In genomic region chr21:32917392-32918135, GRCh38 we compare ENCODE assay signal across 23 cellular contexts.
DNase-seq lines count a peak whose midpoint lies in the region; ATAC-seq, FAIRE-seq and TF ChIP-seq lines count a peak whose summit lies in the region.
"Had no signal": no experiment of that assay in that cellular context is flagged by ENCODE, and none has a peak within 500 bp of the region (broad histone marks: within the 10 kb centered on the region; RNA-seq: fewer than 3 reads in every experiment).

No MANE protein-coding gene starts in this region.

- no peaks in the 10 kb centered on the region for H3K36me3 Mint-ChIP-seq in astrocyte (ENCODE audit: low read depth, unreplicated experiment)
- H3K36me3 Mint-ChIP-seq: CD4-positive, alpha-beta memory T cell; immature natural killer cell; natural killer cell had no signal

- H3K9me3 ChIP-seq in astrocyte (ENCODE audit: insufficient read depth, low read depth, low read length): peaks cover 2% of the 10 kb centered on the region
- H3K9me3 ChIP-seq in left ventricle myocardium inferior (replicated peaks): peaks cover 16% of the 10 kb centered on the region
- H3K9me3 ChIP-seq: psoas muscle had no signal

- DNase-seq in Ammon's horn (ENCODE audit: low spot score): peak; percentile 60
- no peak for DNase-seq in astrocyte (ENCODE audit: low read depth)
- peak; percentile 18 for DNase-seq in left ventricle myocardium inferior
- DNase-seq in pons (ENCODE audit: low spot score): peak; percentile 12
- DNase-seq in NCI-H774 (lab: John Stamatoyannopoulos, UW): no peak
- DNase-seq: activated CD4-positive, alpha-beta T cell treated with anti-CD3 and anti-CD28 coated beads, Interleukin-2, amount 10 ng/mL, durations not matched to agents 24 days and 14 days; activated CD8-positive, alpha-beta memory T cell treated with anti-CD3 and anti-CD28 coated beads, Interleukin-2, amount 50 U/mL, for 48 hours; activated effector memory CD4-positive, alpha-beta T cell treated with anti-CD3 and anti-CD28 coated beads, Interleukin-2, amount 50 U/mL, for 16 hours; CD4-positive, alpha-beta memory T cell; effector memory CD8-positive, alpha-beta T cell; KG1; natural killer cell; NCI-H2029 treated with DMSO at 0.1 percent for 48 hours; NK-92 treated with Interleukin-12 subunit alpha and Interleukin-12 subunit beta, amount 100 ng/mL, for 24 hours; spleen; stimulated activated CD4-positive, alpha-beta T cell treated with anti-CD3 and anti-CD28 coated beads, Interleukin-4, amount 100 ng/mL, for 4 hours had no signal

- H3K9me3 Mint-ChIP-seq in astrocyte (ENCODE audit: unreplicated experiment): peaks cover 5% of the 10 kb centered on the region
- H3K9me3 Mint-ChIP-seq: effector memory CD8-positive, alpha-beta T cell; natural killer cell had no signal

- H3K4me1 ChIP-seq in astrocyte (ENCODE audit: insufficient read depth, low read length): peaks cover 2% of the 10 kb centered on the region
- H3K4me1 ChIP-seq in left ventricle myocardium inferior: no peaks in the 10 kb centered on the region
- H3K4me1 ChIP-seq: psoas muscle had no signal

- H4K20me1 ChIP-seq in astrocyte (ENCODE audit: insufficient read depth, low read length): no peaks in the 10 kb centered on the region

- H3K36me3 ChIP-seq in astrocyte (ENCODE audit: insufficient read depth, low read length) (no peaks in the 10 kb centered on the region), left ventricle myocardium inferior (no peaks in the 10 kb centered on the region)
- H3K36me3 ChIP-seq: heart right ventricle, spleen had no signal

- H3K27me3 Mint-ChIP-seq in astrocyte (ENCODE audit: low read depth, unreplicated experiment): peaks cover 2% of the 10 kb centered on the region
- H3K27me3 Mint-ChIP-seq: CD4-positive, alpha-beta memory T cell; effector memory CD8-positive, alpha-beta T cell had no signal

- no peak overlapping the region for H3K27ac Mint-ChIP-seq in astrocyte (ENCODE audit: unreplicated experiment)
- H3K27ac Mint-ChIP-seq: activated CD4-positive, alpha-beta T cell treated with anti-CD3 and anti-CD28 coated beads, Interleukin-2, amount 10 ng/mL, durations not matched to agents 24 days and 14 days; effector memory CD8-positive, alpha-beta T cell; immature natural killer cell; natural killer cell had no signal

- TF ChIP-seq CTCF in astrocyte (IDR thresholded peaks at IDR 0.05; ENCODE audit: insufficient read depth, low read depth, low read length): no peak
- TF ChIP-seq CTCF in left ventricle myocardium inferior (IDR thresholded peaks at IDR 0.05; ENCODE audit: borderline replicate concordance): no peak

- H3K4me2 ChIP-seq in astrocyte (ENCODE audit: low read length): peak overlapping the region; percentile 19

- H3K27ac ChIP-seq in astrocyte (ENCODE audit: low read depth, low read length) (no peak overlapping the region), left ventricle myocardium inferior (replicated peaks) (no peak overlapping the region)
- H3K27ac ChIP-seq: heart right ventricle, psoas muscle, spleen had no signal

- H3K79me2 ChIP-seq in astrocyte (ENCODE audit: insufficient read depth, low read length): no peaks in the 10 kb centered on the region

- no peak overlapping the region for H3K4me3 Mint-ChIP-seq in astrocyte (ENCODE audit: unreplicated experiment)
- H3K4me3 Mint-ChIP-seq: activated CD4-positive, alpha-beta T cell treated with anti-CD3 and anti-CD28 coated beads, Interleukin-2, amount 10 ng/mL, durations not matched to agents 24 days and 14 days; CD4-positive, alpha-beta memory T cell; effector memory CD8-positive, alpha-beta T cell had no signal

- no peaks in the 10 kb centered on the region for H3K27me3 ChIP-seq in astrocyte (ENCODE audit: insufficient read depth, low read length)
- H3K27me3 ChIP-seq in left ventricle myocardium inferior (ENCODE audit: low read depth): no peaks in the 10 kb centered on the region

- H3K4me3 ChIP-seq in astrocyte (ENCODE audit: insufficient read depth, low read depth, low read length) (no peak overlapping the region), left ventricle myocardium inferior (no peak overlapping the region)
- H3K4me3 ChIP-seq: heart right ventricle, psoas muscle, spleen had no signal

- ATAC-seq in HG03439 (IDR thresholded peaks at IDR 0.05; ENCODE audit: unreplicated experiment) (no peak), GM19023 (IDR thresholded peaks at IDR 0.05; ENCODE audit: unreplicated experiment) (no peak), GM18505 (IDR thresholded peaks at IDR 0.05; ENCODE audit: unreplicated experiment) (no peak)
- ATAC-seq: effector memory CD8-positive, alpha-beta T cell; psoas muscle had no signal

- FAIRE-seq in astrocyte (lab: Jason Lieb, UNC): no peak
- FAIRE-seq: TTC549 had no signal

- no peak for TF ChIP-seq POLR2A in GM18505 (IDR thresholded peaks at IDR 0.05; ENCODE audit: borderline replicate concordance, extremely low read depth, insufficient read depth, insufficient read length)

- H3K4me1 Mint-ChIP-seq in astrocyte (ENCODE audit: low read depth, unreplicated experiment): no peaks in the 10 kb centered on the region

- intact Hi-C loops in left ventricle myocardium inferior (cut with micrococcal nuclease): no loop called here

- no peak overlapping the region for H2AFZ ChIP-seq in astrocyte (ENCODE audit: low read depth, low read length)

- no peak overlapping the region for H3K9ac ChIP-seq in astrocyte (ENCODE audit: low read length)

Comparison
In these comparisons a context has a peak if more than half of its experiments do, and no peak if none do; other contexts are left out.
1. DNase-seq: peak in Ammon's horn (single experiment), left ventricle myocardium inferior (single experiment) and pons (single experiment); none in astrocyte (single experiment) and NCI-H774 (single experiment).